In genomic region chr16:81625544-81626152, GRCh38 we compare ENCODE assay signal across 1 cellular context.
TF ChIP-seq lines count a peak whose summit lies in the region.

No MANE protein-coding gene starts in this region.

TF ChIP-seq in HepG2, 621 proteins besides CTCF, POLR2A, EP300 and RAD21 (continued from another document and continues in another):
- no peak for TF ChIP-seq ATF2 (CRISPR knock-in tag; IDR thresholded peaks at IDR 0.05)
- no peak for TF ChIP-seq KIAA2018 (CRISPR knock-in tag; IDR thresholded peaks at IDR 0.05; ENCODE audit: borderline replicate concordance)
- no peak for TF ChIP-seq ZNF441 (CRISPR knock-in tag; IDR thresholded peaks at IDR 0.05; ENCODE audit: borderline replicate concordance)
- TF ChIP-seq ZNF232 (CRISPR knock-in tag; IDR thresholded peaks at IDR 0.05; ENCODE audit: borderline replicate concordance), result no peak
- TF ChIP-seq TBX3 (IDR thresholded peaks at IDR 0.05; ENCODE audit: borderline replicate concordance), result no peak
- no peak for TF ChIP-seq KDM5A (IDR thresholded peaks at IDR 0.05; ENCODE audit: borderline replicate concordance, low read length)
- TF ChIP-seq HOXA3 (CRISPR knock-in tag; IDR thresholded peaks at IDR 0.05), result no peak
- TF ChIP-seq ZNF281 (CRISPR knock-in tag; IDR thresholded peaks at IDR 0.05; ENCODE audit: borderline replicate concordance), result 0 out of 2 replicates have a peak, but pooled peaks have one; percentile 10
- TF ChIP-seq ZMAT5 (CRISPR knock-in tag; IDR thresholded peaks at IDR 0.05; ENCODE audit: borderline replicate concordance, low read depth), result no peak
- peak; percentile 21 for TF ChIP-seq ZNF891 (CRISPR knock-in tag; IDR thresholded peaks at IDR 0.05)
- TF ChIP-seq TEAD3 (CRISPR knock-in tag; optimal IDR thresholded peaks at IDR 0.05; ENCODE audit: borderline replicate concordance), result peak; percentile 46
- 0 out of 2 replicates have a peak, but pooled peaks have one; percentile 24 for TF ChIP-seq ZNF260 (CRISPR knock-in tag; IDR thresholded peaks at IDR 0.05; ENCODE audit: borderline replicate concordance, low read depth)
- no peak for TF ChIP-seq ZBTB2 (CRISPR knock-in tag; IDR thresholded peaks at IDR 0.05; ENCODE audit: low read depth)
- TF ChIP-seq ZNF446 (CRISPR knock-in tag; IDR thresholded peaks at IDR 0.05), result peak; percentile 63; the same call in 1 of the 2 replicates
- TF ChIP-seq ZHX2 (IDR thresholded peaks at IDR 0.05; ENCODE audit: low read depth), result no peak
- no peak for TF ChIP-seq ZHX2 (CRISPR knock-in tag; IDR thresholded peaks at IDR 0.05; ENCODE audit: borderline replicate concordance)
- TF ChIP-seq TFDP2 (CRISPR knock-in tag; IDR thresholded peaks at IDR 0.05), result no peak
- no peak for TF ChIP-seq FOXO4 (CRISPR knock-in tag; conservative IDR thresholded peaks at IDR 0.05)
- no peak for TF ChIP-seq ZGPAT (CRISPR knock-in tag; IDR thresholded peaks at IDR 0.05)
- no peak for TF ChIP-seq ZNF383 (CRISPR knock-in tag; IDR thresholded peaks at IDR 0.05; ENCODE audit: borderline replicate concordance)
